ENCODE assay signal across 20 cellular contexts in genomic region chr12:122489038-122489437, GRCh38. TPM values are rescaled to one million over a fixed set of nuclear protein-coding genes. Genes with fewer than 3 reads are reported as not detected.
DNase-seq lines count a peak whose midpoint lies in the region; ATAC-seq, FAIRE-seq and TF ChIP-seq lines count a peak whose summit lies in the region.
"Had no signal": no experiment of that assay in that cellular context is flagged by ENCODE, and none has a peak within 500 bp of the region (broad histone marks: within the 10 kb centered on the region; RNA-seq: fewer than 3 reads in every experiment).

No MANE protein-coding gene starts in this region.

- peak; percentile 88 for FAIRE-seq in K562 (lab: Jason Lieb, UNC)
- FAIRE-seq: A549, D721Med, HTR-8/SVneo had no signal

- H4K20me1 ChIP-seq in OCI-LY7 (ENCODE audit: insufficient read depth, low read length) = no peaks in the 10 kb centered on the region
- H4K20me1 ChIP-seq in K562 (replicated peaks; ENCODE audit: control insufficient read depth, insufficient read depth, low read length) = no peaks in the 10 kb centered on the region

- no peak overlapping the region for H3K4me3 ChIP-seq in OCI-LY7 (ENCODE audit: low read depth, low read length, poor library complexity, severe bottlenecking)
- H3K4me3 ChIP-seq in K562 = no peak overlapping the region
- peak overlapping the region in 1 of 3 donors; percentile 8 for H3K4me3 ChIP-seq in right lobe of liver
- H3K4me3 ChIP-seq in adrenal gland = no peak overlapping the region
- H3K4me3 ChIP-seq in colonic mucosa = no peak overlapping the region
- H3K4me3 ChIP-seq: A549, MG63 had no signal

- H3K27me3 Mint-ChIP-seq in activated T-cell treated with anti-CD3 and anti-CD28 coated beads, Interleukin-2, amount 50 U/mL, for 24 hours = no peaks in the 10 kb centered on the region

- H3K9me2 ChIP-seq in OCI-LY7 (ENCODE audit: insufficient read depth, low read length) = no peaks in the 10 kb centered on the region

- BruUV-seq in OCI-LY7 (replicated peaks; lab: Mats Ljungman, UMichigan) (TSS peak; percentile 19), K562 (replicated peaks; lab: Mats Ljungman, UMichigan) (no TSS peak)

- CTCF ChIA-PET in OCI-LY7 (lab: Charles Lee; ENCODE audit: unreplicated experiment) (no interaction called here), K562 (lab: Yijun Ruan, JAX; ENCODE audit: low intra/inter-chr PET ratio) (no interaction called here)

- peak; percentile 39; the same call in 1 of the 2 replicates for TF ChIP-seq EP300 in K562 (IDR thresholded peaks at IDR 0.05; ENCODE audit: low read length)

- H3K27ac ChIP-seq in OCI-LY7 (ENCODE audit: low read depth, low read length, poor library complexity, severe bottlenecking) (no peak overlapping the region), K562 (ENCODE audit: extremely low read depth, low read depth, low read length) (peak overlapping the region; percentile 6; the same call in 1 of the 3 replicates), right lobe of liver (peak overlapping the region; percentile 6 to 66 (median 55)), adrenal gland (no peak overlapping the region), colonic mucosa (no peak overlapping the region)
- H3K27ac ChIP-seq: A549, KMS-11 had no signal

- no peak for DNase-seq in activated T-cell treated with anti-CD3 and anti-CD28 coated beads, Interleukin-2, amount 50 U/mL, for 24 hours
- DNase-seq in activated T-cell treated with anti-CD3 and anti-CD28 coated beads for 4 hours (no peak), OCI-LY7 (ENCODE audit: low spot score) (no peak), K562 (ENCODE audit: extremely low read depth in 1 of 4, low spot score in 3 of 4) (peak; percentile 34 to 61 (median 50)), right lobe of liver (no peak), adrenal gland (no peak), colonic mucosa (no peak)
- DNase-seq: DND-41, GDM1, MG63, NCI-H187 treated with DMSO at 0.1 percent for 48 hours, NCI-H2171, NCI-H446 treated with DMSO at 0.1 percent for 48 hours, NCI-H82, SIG-M5 had no signal

- H3K4me3 Mint-ChIP-seq in activated T-cell treated with anti-CD3 and anti-CD28 coated beads, Interleukin-2, amount 50 U/mL, for 24 hours = no peak overlapping the region

- no peak for TF ChIP-seq RAD21 in K562 (CRISPR knock-in tag; conservative IDR thresholded peaks at IDR 0.05 in 1 of 2, IDR thresholded peaks at IDR 0.05 in 1 of 2)

- peaks cover 91% of the 10 kb centered on the region for H3K36me3 Mint-ChIP-seq in activated T-cell treated with anti-CD3 and anti-CD28 coated beads, Interleukin-2, amount 50 U/mL, for 24 hours (ENCODE audit: low read depth)

- intact Hi-C loops in OCI-LY7 (cut with micrococcal nuclease; ENCODE audit: unreplicated experiment) (no loop called here), K562 (cut with micrococcal nuclease) (no loop called here), right lobe of liver (cut with DNase I) (no loop called here), adrenal gland (cut with DNase I) (no loop called here), colonic mucosa (cut with DNase I) (no loop called here)

- POLR2A ChIA-PET in OCI-LY7 (lab: Charles Lee) = interaction anchor here (0.5 to 1.6 kb wide), 4 partner anchors 9 to 623 kb away, joined by 3 to 9 read pairs (median 3); no protein-coding TSS in a partner anchor
- POLR2A ChIA-PET in K562 (lab: Yijun Ruan, JAX) = interaction anchor here (0.6 to 4.9 kb wide), 12 partner anchors 9 to 457 kb away, joined by 3 to 78 read pairs (median 4); partner anchors contain the start of gene ZCCHC8

- TF ChIP-seq CTCF in OCI-LY7 (conservative IDR thresholded peaks at IDR 0.05; ENCODE audit: low read length) (no peak), K562 (IDR thresholded peaks at IDR 0.05 in 2 of 3, conservative IDR thresholded peaks at IDR 0.05 in 1 of 3; ENCODE audit: insufficient read depth in 2 of 3, low read depth in 1 of 3, low read length in 3 of 3) (no peak), right lobe of liver (IDR thresholded peaks at IDR 0.05) (peak in 1 of 4 donors; percentile 4), adrenal gland (IDR thresholded peaks at IDR 0.05) (no peak), colonic mucosa (IDR thresholded peaks at IDR 0.05) (no peak)

- peak overlapping the region in 1 of 2 experiments; percentile 33; a peak in 1 of 4 replicates for H3K9ac ChIP-seq in K562 (ENCODE audit: insufficient read depth in 1 of 2, low read depth in 2 of 2, low read length in 2 of 2)
- no peak overlapping the region for H3K9ac ChIP-seq in colonic mucosa (ENCODE audit: low read depth in 2 of 2, low read length in 2 of 2)
- H3K9ac ChIP-seq: KMS-11 had no signal

- H3K4me2 ChIP-seq in OCI-LY7 (ENCODE audit: low read length) = no peak overlapping the region
- peak overlapping the region; percentile 2; the same call in 1 of the 2 replicates for H3K4me2 ChIP-seq in K562 (ENCODE audit: insufficient read depth, low read length)
- H3K4me2 ChIP-seq: A549, KMS-11 had no signal

- H3K9me1 ChIP-seq in K562 (ENCODE audit: control insufficient read depth, insufficient read depth, low read length) = no peaks in the 10 kb centered on the region

- WGBS in K562 (ENCODE audit: insufficient coverage, low coverage, missing lambda C conversion rate) = 19% methylated on average over 2 of the region's 2 CpGs
- 22% methylated on average over 2 of the region's 2 CpGs for WGBS in right lobe of liver (ENCODE audit: insufficient coverage, low coverage, low lambda C conversion rate, missing lambda C conversion rate)
- WGBS in adrenal gland, 4 donors = 94 to 98% (median 95%) methylated on average over 2 of the region's 2 CpGs

- TF ChIP-seq POLR2A in K562 (conservative IDR thresholded peaks at IDR 0.05) (no peak), right lobe of liver (IDR thresholded peaks at IDR 0.05) (no peak), adrenal gland (IDR thresholded peaks at IDR 0.05) (no peak)

- H2AFZ ChIP-seq in OCI-LY7 (ENCODE audit: low read length) (no peak overlapping the region), K562 (ENCODE audit: low read depth, low read length) (no peak overlapping the region)

- in situ Hi-C loops in K562 (cut with MboI) = no loop called here

- peaks cover 8% of the 10 kb centered on the region for H3K4me1 Mint-ChIP-seq in activated T-cell treated with anti-CD3 and anti-CD28 coated beads, Interleukin-2, amount 50 U/mL, for 24 hours (ENCODE audit: low read depth)

- no peaks in the 10 kb centered on the region for H3K9me3 Mint-ChIP-seq in activated T-cell treated with anti-CD3 and anti-CD28 coated beads, Interleukin-2, amount 50 U/mL, for 24 hours

- H3K9me3 ChIP-seq in OCI-LY7 (ENCODE audit: low read length) (no peaks in the 10 kb centered on the region), K562 (replicated peaks; ENCODE audit: control insufficient read depth, insufficient read depth, low read depth, low read length) (no peaks in the 10 kb centered on the region), right lobe of liver (no peaks in the 10 kb centered on the region), adrenal gland (replicated peaks in 1 of 3) (no peaks in the 10 kb centered on the region), colonic mucosa (no peaks in the 10 kb centered on the region)
- H3K9me3 ChIP-seq: A549, MG63 had no signal

- H3K4me1 ChIP-seq in OCI-LY7 (ENCODE audit: insufficient read depth, low read length, poor library complexity, severe bottlenecking) = peaks cover 4% of the 10 kb centered on the region
- H3K4me1 ChIP-seq in K562 (replicated peaks in 1 of 2; ENCODE audit: control insufficient read depth in 2 of 2, insufficient read depth in 2 of 2, low read length in 2 of 2) = peaks cover 0 to 6% of the 10 kb centered on the region in 2 experiments; a peak in 2 of 5 replicates
- peaks cover 0 to 45% (median 18%) of the 10 kb centered on the region in 4 donors for H3K4me1 ChIP-seq in right lobe of liver
- no peaks in the 10 kb centered on the region for H3K4me1 ChIP-seq in adrenal gland (replicated peaks in 1 of 2)
- H3K4me1 ChIP-seq in colonic mucosa = no peaks in the 10 kb centered on the region

- peak overlapping the region; percentile 1 for H3K27ac Mint-ChIP-seq in activated T-cell treated with anti-CD3 and anti-CD28 coated beads, Interleukin-2, amount 50 U/mL, for 24 hours

- ATAC-seq in K562 = peak; percentile 65
- ATAC-seq in right lobe of liver = peak; percentile 79 to 90 (median 88)
- ATAC-seq in HG02870 (IDR thresholded peaks at IDR 0.05; ENCODE audit: unreplicated experiment) = no peak

- H3K27me3 ChIP-seq in K562 (ENCODE audit: control insufficient read depth in 2 of 2, insufficient read depth in 2 of 2, low read length in 2 of 2) (no peaks in the 10 kb centered on the region), right lobe of liver (no peaks in the 10 kb centered on the region), adrenal gland (no peaks in the 10 kb centered on the region), colonic mucosa (no peaks in the 10 kb centered on the region)
- H3K27me3 ChIP-seq: MG63 had no signal

- H3K36me3 ChIP-seq in OCI-LY7 (ENCODE audit: insufficient read depth, low read length) = peaks cover 97% of the 10 kb centered on the region
- H3K36me3 ChIP-seq in K562 (ENCODE audit: control insufficient read depth, insufficient read depth, low read length) = peaks cover 84% of the 10 kb centered on the region
- H3K36me3 ChIP-seq in right lobe of liver = peaks cover 0 to 29% (median 13%) of the 10 kb centered on the region in 4 donors
- H3K36me3 ChIP-seq in adrenal gland (replicated peaks in 1 of 2) = peaks cover 0 to 75% of the 10 kb centered on the region in 2 donors
- H3K36me3 ChIP-seq in colonic mucosa = no peaks in the 10 kb centered on the region

- H3K79me2 ChIP-seq in OCI-LY7 (ENCODE audit: insufficient read depth, low read depth, low read length) (peaks cover 39% of the 10 kb centered on the region), K562 (ENCODE audit: control insufficient read depth, insufficient read depth, low read length) (peaks cover 24% of the 10 kb centered on the region)

RNA-seq across cellular contexts. Expression of gene ZCCHC8, which starts 11.7 kb away (rescaled TPM):
- 46.9 and 48.7 TPM in 2 replicates for total RNA-seq in OCI-LY7 (2014; rRNA removed; shearing (Covaris generic))
- 68.1 and 68.6 TPM in 2 replicates for total RNA-seq in OCI-LY7 (2022)
- total RNA-seq in K562 (2011; cell fraction: chromatin; rRNA removed; ENCODE audit: low replicate concordance) = 46.3 and 139 TPM in 2 replicates
- 22.3 and 27.9 TPM in 2 replicates for total RNA-seq in K562 (2011; cell fraction: nucleolus; rRNA removed)
- total RNA-seq in K562 (2011; cell fraction: nucleoplasm; rRNA removed) = 46.5 and 73.4 TPM in 2 replicates
- 25.3 and 27.7 TPM in 2 replicates for total RNA-seq in K562 (2014; rRNA removed)
- 41.1 and 50.2 TPM in 2 replicates for total RNA-seq in K562 (2014; rRNA removed; fragmentation: Illumina TruSeq; extraction: Trizol)
- total RNA-seq in K562 (2015; rRNA removed; fragmentation: Illumina TruSeq; extraction: Trizol) = 32.5 and 36.5 TPM in 2 replicates
- total RNA-seq in K562 (2021) = 34.1 and 36.0 TPM in 2 replicates
- polyA plus RNA-seq in K562 (2011; rRNA removed) = 28.9 and 32.0 TPM in 2 replicates
- 15.4 and 21.2 TPM in 2 replicates for polyA plus RNA-seq in K562 (2011; cell fraction: cytosol; rRNA removed)
- polyA plus RNA-seq in K562 (2011; cell fraction: nucleus; rRNA removed) = 40.8 and 51.1 TPM in 2 replicates
- polyA plus RNA-seq in K562 (2012) = 21.2 and 36.6 TPM in 2 replicates
- polyA plus RNA-seq in K562 (2014; fragmentation: Illumina TruSeq; extraction: Trizol) = 41.3 and 50.9 TPM in 2 replicates
- 10 to 100 TPM; 14.8 to 20.7 TPM for polyA plus RNA-seq in K562 (2014; fragmentation: Nextera tagmentation; extraction: Ambion mirVana)
- 34.8 and 37.9 TPM in 2 replicates for polyA plus RNA-seq in K562 (2014; rRNA removed)
- 27.6 and 29.6 TPM in 2 replicates for polyA minus RNA-seq in K562 (2011; rRNA and poly(A)+ RNA removed)
- 13.9 and 15.6 TPM in 2 replicates for polyA minus RNA-seq in K562 (2011; cell fraction: cytosol; rRNA and poly(A)+ RNA removed)
- 15.1 and 30.9 TPM in 2 replicates for polyA minus RNA-seq in K562 (2011; cell fraction: nucleus; rRNA and poly(A)+ RNA removed)
- 10 to 100 TPM in 2 of 6 experiments, 1 to 10 TPM in 4; 8.5 to 13.0 (median 9.3) TPM for total RNA-seq in right lobe of liver
- total RNA-seq in adrenal gland = 10 to 100 TPM; 10.7 to 30.5 (median 17.5) TPM
- 10 to 100 TPM; 17.5 to 55.3 (median 39.8) TPM for polyA plus RNA-seq in adrenal gland
- 10 to 100 TPM; 17.7 to 20.3 TPM for total RNA-seq in colonic mucosa

RNA-seq across cellular contexts. Expression of gene RSRC2, which starts 37.7 kb away (rescaled TPM):
- 91.7 and 125 TPM in 2 replicates for total RNA-seq in OCI-LY7 (2014; rRNA removed; shearing (Covaris generic))
- total RNA-seq in OCI-LY7 (2022) (131 and 132 TPM in 2 replicates), K562 (2014; rRNA removed) (65.9 and 83.6 TPM in 2 replicates), K562 (2014; rRNA removed; fragmentation: Illumina TruSeq; extraction: Trizol) (112 and 125 TPM in 2 replicates), K562 (2015; rRNA removed; fragmentation: Illumina TruSeq; extraction: Trizol) (109 and 120 TPM in 2 replicates), K562 (2021) (55.5 and 56.9 TPM in 2 replicates), right lobe of liver (10 to 100 TPM; 17.6 to 27.7 (median 23.4) TPM), adrenal gland (10 to 100 TPM; 25.6 to 77.6 (median 58.0) TPM), colonic mucosa (10 to 100 TPM; 57.8 to 84.5 TPM)
- 98.7 and 318 TPM in 2 replicates for total RNA-seq in K562 (2011; cell fraction: chromatin; rRNA removed; ENCODE audit: low replicate concordance)
- 46.5 and 58.4 TPM in 2 replicates for total RNA-seq in K562 (2011; cell fraction: nucleolus; rRNA removed)
- 128 and 216 TPM in 2 replicates for total RNA-seq in K562 (2011; cell fraction: nucleoplasm; rRNA removed)
- polyA plus RNA-seq in K562 (2011; rRNA removed) (66.6 and 70.1 TPM in 2 replicates), K562 (2014; fragmentation: Illumina TruSeq; extraction: Trizol) (87.5 and 123 TPM in 2 replicates), K562 (2014; fragmentation: Nextera tagmentation; extraction: Ambion mirVana) (10 to 100 TPM; 52.6 to 72.3 TPM), K562 (2014; rRNA removed) (65.0 and 80.3 TPM in 2 replicates), adrenal gland (100 to 1,000 TPM in 1 of 3 donors, 10 to 100 TPM in 2; 65.0 to 142 (median 66.0) TPM)
- polyA plus RNA-seq in K562 (2011; cell fraction: cytosol; rRNA removed) = 4.7 and 14.5 TPM in 2 replicates
- 82.9 and 129 TPM in 2 replicates for polyA plus RNA-seq in K562 (2011; cell fraction: nucleus; rRNA removed)
- polyA plus RNA-seq in K562 (2012) = 44.7 and 51.8 TPM in 2 replicates
- polyA minus RNA-seq in K562 (2011; rRNA and poly(A)+ RNA removed) = 55.6 and 64.7 TPM in 2 replicates
- polyA minus RNA-seq in K562 (2011; cell fraction: cytosol; rRNA and poly(A)+ RNA removed) = 13.8 and 20.4 TPM in 2 replicates
- polyA minus RNA-seq in K562 (2011; cell fraction: nucleus; rRNA and poly(A)+ RNA removed) = 44.2 and 98.2 TPM in 2 replicates

RNA-seq across cellular contexts. Expression of gene KNTC1, which starts 38.0 kb away (rescaled TPM):
- 138 and 170 TPM in 2 replicates for total RNA-seq in OCI-LY7 (2014; rRNA removed; shearing (Covaris generic))
- 195 and 253 TPM in 2 replicates for total RNA-seq in OCI-LY7 (2022)
- total RNA-seq in K562 (2011; cell fraction: chromatin; rRNA removed; ENCODE audit: low replicate concordance) = 430 and 898 TPM in 2 replicates
- 165 and 228 TPM in 2 replicates for total RNA-seq in K562 (2011; cell fraction: nucleolus; rRNA removed)
- 371 and 438 TPM in 2 replicates for total RNA-seq in K562 (2011; cell fraction: nucleoplasm; rRNA removed)
- 62.7 and 69.9 TPM in 2 replicates for total RNA-seq in K562 (2014; rRNA removed)
- total RNA-seq in K562 (2014; rRNA removed; fragmentation: Illumina TruSeq; extraction: Trizol) = 134 and 135 TPM in 2 replicates
- 110 and 120 TPM in 2 replicates for total RNA-seq in K562 (2015; rRNA removed; fragmentation: Illumina TruSeq; extraction: Trizol)
- 82.3 and 83.1 TPM in 2 replicates for total RNA-seq in K562 (2021)
- polyA plus RNA-seq in K562 (2011; rRNA removed) = 130 and 146 TPM in 2 replicates
- 26.7 and 41.9 TPM in 2 replicates for polyA plus RNA-seq in K562 (2011; cell fraction: cytosol; rRNA removed)
- 353 and 375 TPM in 2 replicates for polyA plus RNA-seq in K562 (2011; cell fraction: nucleus; rRNA removed)
- polyA plus RNA-seq in K562 (2012) = 55.8 and 85.6 TPM in 2 replicates
- polyA plus RNA-seq in K562 (2014; fragmentation: Illumina TruSeq; extraction: Trizol) = 74.1 and 99.6 TPM in 2 replicates
- polyA plus RNA-seq in K562 (2014; fragmentation: Nextera tagmentation; extraction: Ambion mirVana) = 10 to 100 TPM; 38.9 to 57.8 TPM
- 102 and 103 TPM in 2 replicates for polyA plus RNA-seq in K562 (2014; rRNA removed)
- 198 and 218 TPM in 2 replicates for polyA minus RNA-seq in K562 (2011; rRNA and poly(A)+ RNA removed)
- polyA minus RNA-seq in K562 (2011; cell fraction: cytosol; rRNA and poly(A)+ RNA removed) = 42.0 and 54.2 TPM in 2 replicates
- 158 and 332 TPM in 2 replicates for polyA minus RNA-seq in K562 (2011; cell fraction: nucleus; rRNA and poly(A)+ RNA removed)
- 10 to 100 TPM in 1 of 6 experiments, 1 to 10 TPM in 5; 2.1 to 10.7 (median 3.5) TPM for total RNA-seq in right lobe of liver
- total RNA-seq in adrenal gland = 10 to 100 TPM in 5 of 8 donors, 1 to 10 TPM in 3; 5.7 to 24.9 (median 11.0) TPM
- polyA plus RNA-seq in adrenal gland = 10 to 100 TPM in 2 of 3 donors, 1 to 10 TPM in 1; 8.0 to 28.0 (median 21.0) TPM
- total RNA-seq in colonic mucosa = 10 to 100 TPM; 15.1 to 41.2 TPM

Comparison
In these comparisons a context has a peak if more than half of its experiments do, and no peak if none do; other contexts are left out.
1. DNase-seq: peak in K562 (4 of 4); none in activated T-cell treated with anti-CD3 and anti-CD28 coated beads, Interleukin-2, amount 50 U/mL, for 24 hours (single experiment), activated T-cell treated with anti-CD3 and anti-CD28 coated beads for 4 hours (single experiment), OCI-LY7 (single experiment), right lobe of liver (0 of 3), adrenal gland (0 of 7) and colonic mucosa (single experiment).
2. H3K27ac ChIP-seq: peak in K562 (single experiment) and right lobe of liver (3 of 3); none in OCI-LY7 (single experiment), adrenal gland (0 of 5) and colonic mucosa (single experiment).